ENCODE assay signal across 15 cellular contexts in genomic region chr10:6270951-6271350, GRCh38.
DNase-seq lines count a peak whose midpoint lies in the region; ATAC-seq lines count a peak whose summit lies in the region.
"Had no signal": no experiment of that assay in that cellular context is flagged by ENCODE, and none has a peak within 500 bp of the region (broad histone marks: within the 10 kb centered on the region; RNA-seq: fewer than 3 reads in every experiment).

No MANE protein-coding gene starts in this region.

- no peak overlapping the region for H2BK15ac ChIP-seq in mesenchymal stem cell (ENCODE audit: low read depth, poor library complexity, severe bottlenecking)

- peak overlapping the region; percentile 9 for H3K4me3 Mint-ChIP-seq in activated naive CD4-positive, alpha-beta T cell treated with anti-CD3 and anti-CD28 coated beads, Interleukin-2, amount 50 U/mL, for 24 hours
- H3K4me3 Mint-ChIP-seq: neural progenitor cell had no signal

- H3K27me3 Mint-ChIP-seq in activated naive CD4-positive, alpha-beta T cell treated with anti-CD3 and anti-CD28 coated beads, Interleukin-2, amount 50 U/mL, for 24 hours, result no peaks in the 10 kb centered on the region

- no peak overlapping the region for H2BK5ac ChIP-seq in mesenchymal stem cell (ENCODE audit: low read depth, low read length, poor library complexity, severe bottlenecking)

- H3K27ac ChIP-seq in angular gyrus (ENCODE audit: low read depth, low read length), result peak overlapping the region; percentile 74
- H3K27ac ChIP-seq in mesenchymal stem cell (ENCODE audit: low read length, poor library complexity, severe bottlenecking), result no peak overlapping the region
- peak overlapping the region; percentile 48 for H3K27ac ChIP-seq in temporal lobe (ENCODE audit: low read depth, low read length)
- H3K27ac ChIP-seq: body of pancreas, neural progenitor cell had no signal

- peak overlapping the region in 1 of 2 experiments; percentile 92 for H2BK12ac ChIP-seq in mesenchymal stem cell (ENCODE audit: low read length in 2 of 2)

- no peak overlapping the region for H3K4me3 ChIP-seq in mesenchymal stem cell (ENCODE audit: insufficient read depth in 1 of 2, low read depth in 1 of 2, low read length in 2 of 2)
- H3K4me3 ChIP-seq: body of pancreas, neural progenitor cell had no signal

- peak overlapping the region; percentile 24 for H4K8ac ChIP-seq in mesenchymal stem cell (ENCODE audit: low read length)

- H3K9ac ChIP-seq in mesenchymal stem cell (ENCODE audit: low read length), result no peak overlapping the region
- H3K9ac ChIP-seq: neural progenitor cell had no signal

- H3K36me3 ChIP-seq in mesenchymal stem cell (ENCODE audit: control insufficient read depth in 1 of 2, insufficient read depth in 2 of 2, low read depth in 1 of 2, low read length in 2 of 2), result peaks cover 0 to 2% of the 10 kb centered on the region in 2 experiments
- H3K36me3 ChIP-seq: neural progenitor cell had no signal

- H3K4me2 ChIP-seq in mesenchymal stem cell (ENCODE audit: low read length, poor library complexity, severe bottlenecking), result no peak overlapping the region
- H3K4me2 ChIP-seq: neural progenitor cell had no signal

- H2AFZ ChIP-seq in mesenchymal stem cell (ENCODE audit: low read depth, low read length), result no peak overlapping the region
- H2AFZ ChIP-seq: neural progenitor cell had no signal

- no peak overlapping the region for H3K23ac ChIP-seq in mesenchymal stem cell (ENCODE audit: low read length in 2 of 2)

- no peaks in the 10 kb centered on the region for H3K9me3 Mint-ChIP-seq in activated naive CD4-positive, alpha-beta T cell treated with anti-CD3 and anti-CD28 coated beads, Interleukin-2, amount 50 U/mL, for 24 hours
- H3K9me3 Mint-ChIP-seq: neural progenitor cell had no signal

- H4K91ac ChIP-seq in mesenchymal stem cell (ENCODE audit: low read length), result no peak overlapping the region

- DNase-seq in activated naive CD4-positive, alpha-beta T cell treated with Interleukin-2 at 50 U/mL for 16 hours, result no peak
- no peak for DNase-seq in mesenchymal stem cell
- no peak for DNase-seq in putamen (ENCODE audit: low spot score)
- no peak for DNase-seq in NCI-H1694 treated with DMSO at 0.1 percent for 48 hours (lab: John Stamatoyannopoulos, UW)
- DNase-seq: DMS79 treated with DMSO at 0.1 percent for 48 hours, glutamatergic neuron, NCI-H187 treated with DMSO at 0.1 percent for 48 hours, NCI-H526 treated with DMSO at 0.1 percent for 48 hours, T1000 had no signal

- H3K4me1 Mint-ChIP-seq in activated naive CD4-positive, alpha-beta T cell treated with anti-CD3 and anti-CD28 coated beads, Interleukin-2, amount 50 U/mL, for 24 hours, result peaks cover 41% of the 10 kb centered on the region

- peaks cover 4% of the 10 kb centered on the region for H3K36me3 Mint-ChIP-seq in activated naive CD4-positive, alpha-beta T cell treated with anti-CD3 and anti-CD28 coated beads, Interleukin-2, amount 50 U/mL, for 24 hours

- no peak overlapping the region for H2BK120ac ChIP-seq in mesenchymal stem cell (ENCODE audit: low read depth, low read length)

- ATAC-seq in HG03108 (IDR thresholded peaks at IDR 0.05; ENCODE audit: unreplicated experiment), result no peak
- ATAC-seq: body of pancreas had no signal

- H3K18ac ChIP-seq in mesenchymal stem cell (ENCODE audit: low read depth in 1 of 2, low read length in 2 of 2), result no peak overlapping the region

- H3K27ac Mint-ChIP-seq in activated naive CD4-positive, alpha-beta T cell treated with anti-CD3 and anti-CD28 coated beads, Interleukin-2, amount 50 U/mL, for 24 hours, result peak overlapping the region; percentile 83
- H3K27ac Mint-ChIP-seq: neural progenitor cell had no signal

- H3K4me1 ChIP-seq in mesenchymal stem cell (ENCODE audit: control insufficient read depth, insufficient read depth, low read depth, low read length), result peaks cover 9% of the 10 kb centered on the region
- H3K4me1 ChIP-seq: body of pancreas, neural progenitor cell had no signal

- H3K9me3 ChIP-seq in mesenchymal stem cell (ENCODE audit: control insufficient read depth, low read length), result no peaks in the 10 kb centered on the region
- H3K9me3 ChIP-seq: body of pancreas had no signal

- H3K14ac ChIP-seq in mesenchymal stem cell (ENCODE audit: low read length in 2 of 2), result no peak overlapping the region

- H3K79me1 ChIP-seq in mesenchymal stem cell (replicated peaks; ENCODE audit: low read length, poor library complexity, severe bottlenecking), result no peaks in the 10 kb centered on the region

- H3K4ac ChIP-seq in mesenchymal stem cell (ENCODE audit: low read depth in 1 of 2, low read length in 2 of 2), result no peak overlapping the region

- peak overlapping the region; percentile 10 for H2AK5ac ChIP-seq in mesenchymal stem cell (ENCODE audit: low read length, severe bottlenecking)

- H3K27me3 ChIP-seq in mesenchymal stem cell (ENCODE audit: control insufficient read depth in 1 of 2, insufficient read depth in 1 of 2, low read length in 2 of 2), result no peaks in the 10 kb centered on the region
- H3K27me3 ChIP-seq: body of pancreas, neural progenitor cell had no signal

- WGBS in mesenchymal stem cell, result 82% methylated on average over 7 of the region's 7 CpGs
